In the genomic region with DNA sequence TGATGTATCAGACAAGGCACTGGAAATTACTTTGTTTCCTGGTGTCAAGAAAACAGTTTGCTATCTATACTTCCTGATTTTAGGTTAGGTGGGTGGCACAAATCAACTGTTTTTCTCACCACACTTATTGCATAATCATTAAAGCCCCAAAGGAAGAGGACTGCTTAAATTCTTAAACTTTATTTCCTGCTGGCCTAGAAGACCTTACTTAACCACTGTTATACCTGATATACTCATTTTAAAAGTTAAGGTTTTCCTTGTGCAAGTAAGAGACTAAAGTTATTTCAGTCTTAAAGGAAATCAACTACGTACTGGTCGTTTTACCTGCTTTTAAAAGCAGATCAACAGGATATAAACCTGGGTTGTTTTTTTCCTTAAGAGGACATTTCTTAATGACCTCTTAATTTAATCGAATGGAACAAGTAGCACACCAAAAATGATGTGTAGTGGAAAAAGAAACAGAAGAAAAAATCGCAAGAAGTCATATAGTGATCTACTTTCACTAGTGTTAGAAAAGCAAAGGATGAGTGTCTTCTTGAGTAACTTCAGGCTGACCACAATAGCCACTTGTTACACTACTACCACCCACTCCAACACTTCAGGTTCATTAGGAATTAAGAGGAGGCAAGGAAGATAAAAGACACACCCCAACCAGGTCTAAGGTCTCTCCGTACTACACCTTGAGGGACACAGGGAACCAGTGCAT, we compare ENCODE assay signal across 8 cellular contexts. TPM values are rescaled to one million over a fixed set of nuclear protein-coding genes. Genes with fewer than 3 reads are reported as not detected.
DNase-seq lines count a peak whose midpoint lies in the region; ATAC-seq and TF ChIP-seq lines count a peak whose summit lies in the region.

No MANE protein-coding gene starts in this region.

- H3K4me1 Mint-ChIP-seq in nephron progenitor cell, result peaks cover 30% of the 10 kb centered on the region

- peak; percentile 45 for ATAC-seq in esophagus mucosa
- ATAC-seq in HG02678 (IDR thresholded peaks at IDR 0.05; ENCODE audit: unreplicated experiment), result no peak

- H3K27me3 Mint-ChIP-seq in nephron progenitor cell (ENCODE audit: low read depth, poor library complexity), result peaks cover 2% of the 10 kb centered on the region

- DNase-seq in ACHN (peak; percentile 42), HCEC 1CT (peak; percentile 46), SW480 (ENCODE audit: low spot score) (peak; percentile 26), nephron progenitor cell (no peak), T-helper 9 cell (no peak), NCI-H510A (lab: John Stamatoyannopoulos, UW) (no peak)

- H3K36me3 Mint-ChIP-seq in nephron progenitor cell (ENCODE audit: low read depth), result no peaks in the 10 kb centered on the region

- H3K4me3 Mint-ChIP-seq in nephron progenitor cell, result peak overlapping the region; percentile 91

- H3K27ac Mint-ChIP-seq in nephron progenitor cell, result peak overlapping the region; percentile 93

- in situ Hi-C loops in ACHN (cut with HindIII; ENCODE audit: low pct_ligation_motif_present, low pct_unique_long_range_greater_than_20kb, low sequenced_read_pairs), result no loop called here

- TF ChIP-seq CTCF in nephron progenitor cell (IDR thresholded peaks at IDR 0.05), result no peak

- no peaks in the 10 kb centered on the region for H3K9me3 Mint-ChIP-seq in nephron progenitor cell

RNA-seq across cellular contexts. Expression of gene CLINT1, which starts 1.0 kb away (rescaled TPM):
- total RNA-seq in esophagus mucosa, result 102 TPM

Comparison
In these comparisons a context has a peak if more than half of its experiments do, and no peak if none do; other contexts are left out.
1. DNase-seq: peak in ACHN (single experiment), HCEC 1CT (single experiment) and SW480 (single experiment); none in nephron progenitor cell (single experiment), T-helper 9 cell (single experiment) and NCI-H510A (single experiment).